In genomic region chr2:144376475-144376874, GRCh38 we compare ENCODE assay signal across 20 cellular contexts.
DNase-seq lines count a peak whose midpoint lies in the region; ATAC-seq, FAIRE-seq and TF ChIP-seq lines count a peak whose summit lies in the region.
"Had no signal": no experiment of that assay in that cellular context is flagged by ENCODE, and none has a peak within 500 bp of the region (broad histone marks: within the 10 kb centered on the region; RNA-seq: fewer than 3 reads in every experiment).

No MANE protein-coding gene starts in this region.

- no peak overlapping the region; the same call in 1 of the 2 replicates for H4K5ac ChIP-seq in IMR-90 (ENCODE audit: low read depth, low read length)

- ATAC-seq in IMR-90 (ENCODE audit: low read depth) (no peak), gastroesophageal sphincter (no peak), GM18868 (IDR thresholded peaks at IDR 0.05; ENCODE audit: unreplicated experiment) (no peak)
- ATAC-seq in stimulated activated naive B cell treated with anti-CD40 and anti-IgM and Interleukin-4, amounts not matched to agents 10 μg/mL and 1 μg/mL and 100 μg/mL, for 72 hours (replicated peaks), result no peak
- ATAC-seq: HepG2, T-cell had no signal

- in situ Hi-C loops in IMR-90 (cut with MboI; ENCODE audit: low sequenced_read_pairs), result no loop called here

- whole genome bisulfite sequencing in IMR-90 (ENCODE audit: extremely low coverage in 2 of 2, insufficient read length in 1 of 2), 2 experiments, result 93% methylated on average over 2 of the region's 2 CpGs; no CpG with 5 or more reads in 1 of the 2 experiments
- 80 to 89% methylated on average over 1 to 2 of the region's 2 CpGs for WGBS in gastroesophageal sphincter (ENCODE audit: low coverage in 1 of 2), 2 donors

- H3K4me1 ChIP-seq in IMR-90 (ENCODE audit: control insufficient read depth, insufficient read depth, low read length) (peaks cover 12% of the 10 kb centered on the region), astrocyte (ENCODE audit: insufficient read depth, low read length) (peaks cover 7% of the 10 kb centered on the region), gastroesophageal sphincter (peaks cover 0 to 11% (median 0%) of the 10 kb centered on the region in 3 donors)

- 0 out of 2 replicates have a peak overlapping the region, but pooled peaks have one; percentile 40 for H3K14ac ChIP-seq in IMR-90 (replicated peaks; ENCODE audit: low read depth, low read length)

- H3K79me1 ChIP-seq in IMR-90 (ENCODE audit: low read depth in 1 of 2, low read length in 2 of 2), result no peaks in the 10 kb centered on the region

- no peaks in the 10 kb centered on the region for H3K79me2 ChIP-seq in astrocyte (ENCODE audit: insufficient read depth, low read length)

- H3K27ac ChIP-seq in IMR-90 (ENCODE audit: insufficient read depth, low read length), result no peak overlapping the region
- no peak overlapping the region for H3K27ac ChIP-seq in astrocyte (ENCODE audit: low read depth, low read length)
- H3K27ac ChIP-seq in gastroesophageal sphincter, result no peak overlapping the region
- H3K27ac ChIP-seq: GM23248, PC-9 had no signal

- H3K4me3 Mint-ChIP-seq in astrocyte (ENCODE audit: unreplicated experiment), result no peak overlapping the region
- no peak overlapping the region for H3K4me3 Mint-ChIP-seq in stimulated activated naive B cell treated with anti-CD40 and anti-IgM and Interleukin-4, amounts not matched to agents 10 μg/mL and 1 μg/mL and 100 μg/mL, for 72 hours
- H3K4me3 Mint-ChIP-seq: B cell; CD4-positive, alpha-beta memory T cell; T-cell had no signal

- no peaks in the 10 kb centered on the region for H3K9me3 ChIP-seq in IMR-90 (ENCODE audit: control insufficient read depth, insufficient read depth, low read length)
- H3K9me3 ChIP-seq in astrocyte (ENCODE audit: insufficient read depth, low read depth, low read length), result no peaks in the 10 kb centered on the region
- H3K9me3 ChIP-seq in gastroesophageal sphincter, result no peaks in the 10 kb centered on the region

- no peak overlapping the region for H2AK9ac ChIP-seq in IMR-90 (replicated peaks; ENCODE audit: low read depth, low read length, poor library complexity)

- H3K36me3 ChIP-seq in IMR-90 (ENCODE audit: control insufficient read depth, insufficient read depth, low read length), result no peaks in the 10 kb centered on the region
- H3K36me3 ChIP-seq in astrocyte (ENCODE audit: insufficient read depth, low read length), result no peaks in the 10 kb centered on the region
- H3K36me3 ChIP-seq in gastroesophageal sphincter, result no peaks in the 10 kb centered on the region

- no peak overlapping the region for H3K23ac ChIP-seq in IMR-90 (ENCODE audit: low read depth, low read length)

- dilution Hi-C loops in IMR-90 (cut with HindIII; ENCODE audit: low sequenced_read_pairs, unreplicated experiment), result no loop called here

- no TSS peak for BruUV-seq in IMR-90 (replicated peaks; lab: Mats Ljungman, UMichigan)

- H3K27ac Mint-ChIP-seq in astrocyte (ENCODE audit: unreplicated experiment), result peak overlapping the region; percentile 58
- peak overlapping the region; percentile 66 for H3K27ac Mint-ChIP-seq in stimulated activated naive B cell treated with anti-CD40 and anti-IgM and Interleukin-4, amounts not matched to agents 10 μg/mL and 1 μg/mL and 100 μg/mL, for 72 hours
- H3K27ac Mint-ChIP-seq: B cell; CD4-positive, alpha-beta memory T cell; T-cell had no signal

- H3K56ac ChIP-seq in IMR-90 (ENCODE audit: extremely low read depth, insufficient read depth, low read length), result no peak overlapping the region

- H3K9me3 Mint-ChIP-seq in astrocyte (ENCODE audit: unreplicated experiment), result peaks cover 3% of the 10 kb centered on the region
- peaks cover 0 to 4% of the 10 kb centered on the region in 2 donors for H3K9me3 Mint-ChIP-seq in stimulated activated naive B cell treated with anti-CD40 and anti-IgM and Interleukin-4, amounts not matched to agents 10 μg/mL and 1 μg/mL and 100 μg/mL, for 72 hours
- H3K9me3 Mint-ChIP-seq: T-cell had no signal

- POLR2A ChIA-PET in IMR-90 (lab: Charles Lee; ENCODE audit: unreplicated experiment), result no interaction called here

- intact Hi-C loops in IMR-90 (cut with micrococcal nuclease), result no loop called here

- H3K4me3 ChIP-seq in IMR-90 (ENCODE audit: insufficient read depth, low read depth, low read length) (no peak overlapping the region), NB4 (ENCODE audit: low read depth, low read length) (no peak overlapping the region), astrocyte (ENCODE audit: insufficient read depth, low read depth, low read length) (no peak overlapping the region), gastroesophageal sphincter (no peak overlapping the region)
- H3K4me3 ChIP-seq: GM23248, PC-9 had no signal

- H3K9ac ChIP-seq in IMR-90 (ENCODE audit: low read depth, low read length) (no peak overlapping the region), astrocyte (ENCODE audit: low read length) (no peak overlapping the region)
- H3K9ac ChIP-seq: GM23248 had no signal

- DNase-seq in IMR-90, result no peak
- peak; percentile 45 for DNase-seq in NB4 (ENCODE audit: low read depth)
- no peak for DNase-seq in astrocyte (ENCODE audit: low read depth)
- DNase-seq in stimulated activated naive B cell treated with anti-CD40 and anti-IgM and Interleukin-4, amounts not matched to agents 10 μg/mL and 1 μg/mL and 100 μg/mL, for 72 hours, result no peak
- DNase-seq in cerebellar cortex (ENCODE audit: low spot score), result no peak
- DNase-seq: Calu3; CD4-positive, alpha-beta memory T cell; GM23248; HCEC 1CT; NCI-H1048; NCI-H1436 treated with DMSO at 0.1 percent for 48 hours; NCI-H2029 treated with DMSO at 0.1 percent for 48 hours; NCI-H2171 treated with DMSO at 0.1 percent for 48 hours; NCI-H446 treated with DMSO at 0.1 percent for 48 hours; PC-9; T-cell had no signal

- H4K20me1 ChIP-seq in IMR-90 (ENCODE audit: insufficient read depth, low read length) (no peaks in the 10 kb centered on the region), astrocyte (ENCODE audit: insufficient read depth, low read length) (no peaks in the 10 kb centered on the region)

- CTCF ChIA-PET in IMR-90 (lab: Yijun Ruan, JAX), result interaction anchor here (1.1 kb wide), 1 partner anchor 296 kb away, joined by 3 read pairs; no protein-coding TSS in a partner anchor

- H3K9me1 ChIP-seq in IMR-90 (ENCODE audit: insufficient read depth, low read length), result peaks cover 5% of the 10 kb centered on the region; the same call in 1 of the 2 replicates

- H3K27me3 Mint-ChIP-seq in astrocyte (ENCODE audit: low read depth, unreplicated experiment), result no peaks in the 10 kb centered on the region
- no peaks in the 10 kb centered on the region for H3K27me3 Mint-ChIP-seq in stimulated activated naive B cell treated with anti-CD40 and anti-IgM and Interleukin-4, amounts not matched to agents 10 μg/mL and 1 μg/mL and 100 μg/mL, for 72 hours

- H3K27me3 ChIP-seq in IMR-90 (ENCODE audit: control insufficient read depth, insufficient read depth, low read length) (no peaks in the 10 kb centered on the region), astrocyte (ENCODE audit: insufficient read depth, low read length) (no peaks in the 10 kb centered on the region), gastroesophageal sphincter (no peaks in the 10 kb centered on the region)

- peaks cover 4% of the 10 kb centered on the region for H3K36me3 Mint-ChIP-seq in astrocyte (ENCODE audit: low read depth, unreplicated experiment)
- H3K36me3 Mint-ChIP-seq in stimulated activated naive B cell treated with anti-CD40 and anti-IgM and Interleukin-4, amounts not matched to agents 10 μg/mL and 1 μg/mL and 100 μg/mL, for 72 hours, result peaks cover 2 to 3% of the 10 kb centered on the region in 2 donors
- H3K36me3 Mint-ChIP-seq: CD4-positive, alpha-beta memory T cell; T-cell had no signal

- peak overlapping the region; percentile 63 for H3K4ac ChIP-seq in IMR-90 (ENCODE audit: low read depth, low read length)

- peak overlapping the region; percentile 71 for H2BK20ac ChIP-seq in IMR-90 (ENCODE audit: low read depth, low read length)

- TF ChIP-seq CTCF in IMR-90 (conservative IDR thresholded peaks at IDR 0.05; ENCODE audit: low read depth, low read length) (no peak), NB4 (IDR thresholded peaks at IDR 0.05; ENCODE audit: low read depth, low read length) (no peak), astrocyte (IDR thresholded peaks at IDR 0.05; ENCODE audit: insufficient read depth, low read depth, low read length) (no peak), gastroesophageal sphincter (IDR thresholded peaks at IDR 0.05) (no peak)

- FAIRE-seq in astrocyte (lab: Jason Lieb, UNC), result no peak
- FAIRE-seq: HepG2 had no signal

- peaks cover 55% of the 10 kb centered on the region for H3K4me1 Mint-ChIP-seq in astrocyte (ENCODE audit: low read depth, unreplicated experiment)
- peaks cover 52 to 95% of the 10 kb centered on the region in 2 donors for H3K4me1 Mint-ChIP-seq in stimulated activated naive B cell treated with anti-CD40 and anti-IgM and Interleukin-4, amounts not matched to agents 10 μg/mL and 1 μg/mL and 100 μg/mL, for 72 hours

- H3K4me2 ChIP-seq in IMR-90 (ENCODE audit: low read depth, low read length) (no peak overlapping the region), astrocyte (ENCODE audit: low read length) (no peak overlapping the region)
- H3K4me2 ChIP-seq: PC-9 had no signal

- TF ChIP-seq RAD21 in IMR-90 (IDR thresholded peaks at IDR 0.05; ENCODE audit: low read length), result no peak

- peak overlapping the region; percentile 73 for H2BK120ac ChIP-seq in IMR-90 (ENCODE audit: low read depth, low read length)

- H2AFZ ChIP-seq in IMR-90 (replicated peaks; ENCODE audit: low read length, poor library complexity) (no peak overlapping the region), astrocyte (ENCODE audit: low read depth, low read length) (no peak overlapping the region)
- H2AFZ ChIP-seq: GM23248, PC-9 had no signal

- H3K18ac ChIP-seq in IMR-90 (ENCODE audit: low read depth, low read length), result peak overlapping the region; percentile 69

- peak overlapping the region; percentile 58 for H4K91ac ChIP-seq in IMR-90 (ENCODE audit: insufficient read depth, low read depth, low read length)

- peak overlapping the region; percentile 52; the same call in 1 of the 3 replicates for H2BK15ac ChIP-seq in IMR-90 (ENCODE audit: low read depth, low read length)

- peak overlapping the region; percentile 72; the same call in 1 of the 2 replicates for H2AK5ac ChIP-seq in IMR-90 (ENCODE audit: low read depth, low read length)

- H2BK5ac ChIP-seq in IMR-90 (ENCODE audit: low read depth, low read length, poor library complexity, severe bottlenecking), result no peak overlapping the region

- TF ChIP-seq EP300 in gastroesophageal sphincter (IDR thresholded peaks at IDR 0.05), result no peak

- no peak for TF ChIP-seq POLR2A in IMR-90 (IDR thresholded peaks at IDR 0.05; ENCODE audit: low read depth, low read length)
- TF ChIP-seq POLR2A in NB4 (IDR thresholded peaks at IDR 0.05; ENCODE audit: extremely low read depth, insufficient read length), result no peak
- no peak for TF ChIP-seq POLR2A in gastroesophageal sphincter (IDR thresholded peaks at IDR 0.05)

- no peak overlapping the region for H4K8ac ChIP-seq in IMR-90 (ENCODE audit: low read depth in 2 of 2, low read length in 2 of 2)

TF ChIP-seq in IMR-90, 13 proteins besides CTCF, POLR2A, EP300 and RAD21 (continues in another document):
- no peak for TF ChIP-seq RFX5 (IDR thresholded peaks at IDR 0.05; ENCODE audit: low read depth, low read length)
- TF ChIP-seq FOS (IDR thresholded peaks at IDR 0.05; ENCODE audit: low read depth, low read length), result no peak
- TF ChIP-seq MXI1 (IDR thresholded peaks at IDR 0.05; ENCODE audit: borderline replicate concordance, low read depth, low read length), result no peak
- no peak for TF ChIP-seq CEBPB (IDR thresholded peaks at IDR 0.05; ENCODE audit: low read depth, low read length)
